ENCODE assay signal across 15 cellular contexts in the genomic region with DNA sequence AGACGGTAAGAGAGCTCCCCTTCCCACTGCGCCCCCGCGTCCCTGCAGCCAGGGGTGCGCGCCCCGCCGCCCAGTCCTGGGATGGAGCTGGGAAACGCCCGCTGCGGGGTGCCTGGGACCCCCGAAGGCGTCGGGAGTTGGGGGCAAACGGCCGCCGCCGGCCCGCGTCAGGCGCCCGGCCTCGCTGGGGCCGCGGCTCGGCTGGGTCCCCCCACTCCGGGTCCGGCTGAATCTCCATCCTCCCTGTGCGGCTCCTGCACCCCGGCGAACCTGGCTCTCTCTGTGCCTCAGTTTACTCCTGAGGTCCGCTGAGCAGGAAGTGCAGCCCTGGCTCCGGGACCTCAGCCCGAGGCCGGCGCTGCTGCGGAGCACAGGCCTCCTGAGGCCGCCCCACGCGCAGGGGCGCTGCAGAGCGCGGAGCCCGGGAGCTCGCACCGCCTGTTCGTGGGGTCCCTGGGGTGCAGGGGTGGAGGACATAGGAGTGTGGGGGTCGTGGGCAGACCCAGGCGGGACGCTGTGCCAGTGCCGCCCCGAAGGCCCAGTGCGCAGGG. TPM values are rescaled to one million over a fixed set of nuclear protein-coding genes. Genes with fewer than 3 reads are reported as not detected.
DNase-seq lines count a peak whose midpoint lies in the region; ATAC-seq, FAIRE-seq and TF ChIP-seq lines count a peak whose summit lies in the region.
"Had no signal": no experiment of that assay in that cellular context is flagged by ENCODE, and none has a peak within 500 bp of the region (broad histone marks: within the 10 kb centered on the region; RNA-seq: fewer than 3 reads in every experiment).

No MANE protein-coding gene starts in this region.

- CTCF ChIA-PET in K562 (lab: Yijun Ruan, JAX; ENCODE audit: low intra/inter-chr PET ratio): interaction anchor here (0.7 to 0.9 kb wide), 2 partner anchors 136 to 151 kb away, joined by 3 to 4 read pairs; no protein-coding TSS in a partner anchor

- H3K36me3 ChIP-seq in H7 (replicated peaks; ENCODE audit: control insufficient read depth, insufficient read depth, low read length) (no peaks in the 10 kb centered on the region), K562 (ENCODE audit: control insufficient read depth, insufficient read depth, low read length) (no peaks in the 10 kb centered on the region), hepatocyte (replicated peaks; ENCODE audit: insufficient read depth, low read depth) (no peaks in the 10 kb centered on the region)
- H3K36me3 ChIP-seq: gastroesophageal sphincter, neutrophil, Peyer's patch, right lobe of liver, thyroid gland had no signal

- no peaks in the 10 kb centered on the region for H3K9me1 ChIP-seq in K562 (ENCODE audit: control insufficient read depth, insufficient read depth, low read length)

- peaks cover 13% of the 10 kb centered on the region for H3K27me3 ChIP-seq in H7 (ENCODE audit: control insufficient read depth, insufficient read depth, low read length)
- H3K27me3 ChIP-seq in K562 (ENCODE audit: control insufficient read depth in 2 of 2, insufficient read depth in 2 of 2, low read length in 2 of 2): peaks cover 49 to 83% of the 10 kb centered on the region in 2 experiments
- H3K27me3 ChIP-seq in hepatocyte: peaks cover 29% of the 10 kb centered on the region
- H3K27me3 ChIP-seq: right lobe of liver, thyroid gland had no signal

- TF ChIP-seq RAD21 in K562 (CRISPR knock-in tag; conservative IDR thresholded peaks at IDR 0.05 in 1 of 2, IDR thresholded peaks at IDR 0.05 in 1 of 2): no peak

- peak overlapping the region in 1 of 2 experiments; percentile 71; a peak in 2 of 4 replicates for H3K9ac ChIP-seq in K562 (ENCODE audit: insufficient read depth in 1 of 2, low read depth in 2 of 2, low read length in 2 of 2)

- no peak for DNase-seq in H7
- no peak for DNase-seq in K562 (ENCODE audit: extremely low read depth in 1 of 4, low spot score in 3 of 4)
- no peak for DNase-seq in hepatocyte (ENCODE audit: low spot score)
- no peak for DNase-seq in skeletal muscle cell (ENCODE audit: low read depth)
- DNase-seq in activated CD8-positive, alpha-beta memory T cell treated with anti-CD3 and anti-CD28 coated beads, Interleukin-2, amount 50 U/mL, for 48 hours: no peak
- DNase-seq in NOMO-1 (lab: John Stamatoyannopoulos, UW; ENCODE audit: unreplicated experiment in 2 of 2): no peak
- no peak for DNase-seq in activated CD4-positive, alpha-beta T cell treated with anti-CD3 and anti-CD28 coated beads, Interleukin-2, amount 50 U/mL, for 1 hour
- no peak for DNase-seq in effector CD8-positive, alpha-beta T cell (lab: John Stamatoyannopoulos, UW)
- DNase-seq: Peyer's patch, right lobe of liver, SW 1271 had no signal

- H3K9me2 ChIP-seq in hepatocyte (replicated peaks; ENCODE audit: insufficient read depth): no peaks in the 10 kb centered on the region

- H2AFZ ChIP-seq in K562 (ENCODE audit: low read depth, low read length) (no peak overlapping the region), hepatocyte (no peak overlapping the region)

- H3K4me1 ChIP-seq in K562 (replicated peaks in 1 of 2; ENCODE audit: control insufficient read depth in 2 of 2, insufficient read depth in 2 of 2, low read length in 2 of 2): peaks cover 8 to 56% of the 10 kb centered on the region in 2 experiments
- H3K4me1 ChIP-seq in hepatocyte (ENCODE audit: insufficient read depth): peaks cover 12% of the 10 kb centered on the region
- H3K4me1 ChIP-seq: right lobe of liver had no signal

- H3K4me2 ChIP-seq in K562 (ENCODE audit: insufficient read depth, low read length) (no peak overlapping the region), hepatocyte (peak overlapping the region; percentile 100)

- FAIRE-seq in K562 (lab: Jason Lieb, UNC): no peak
- FAIRE-seq: keratinocyte had no signal

- TF ChIP-seq POLR2A in K562 (conservative IDR thresholded peaks at IDR 0.05): no peak

- no peak overlapping the region for H3K27ac ChIP-seq in K562 (ENCODE audit: extremely low read depth, low read depth, low read length)
- no peak overlapping the region for H3K27ac ChIP-seq in hepatocyte
- H3K27ac ChIP-seq: gastroesophageal sphincter, neutrophil, Peyer's patch, right lobe of liver, thyroid gland had no signal

- TF ChIP-seq CTCF in K562 (IDR thresholded peaks at IDR 0.05 in 2 of 3, conservative IDR thresholded peaks at IDR 0.05 in 1 of 3; ENCODE audit: insufficient read depth in 2 of 3, low read depth in 1 of 3, low read length in 3 of 3) (peak in 1 of 3 experiments; percentile 32; a peak in 1 of 6 replicates), hepatocyte (IDR thresholded peaks at IDR 0.05; ENCODE audit: poor library complexity) (no peak)

- no peaks in the 10 kb centered on the region for H3K9me3 ChIP-seq in K562 (replicated peaks; ENCODE audit: control insufficient read depth, insufficient read depth, low read depth, low read length)
- no peaks in the 10 kb centered on the region for H3K9me3 ChIP-seq in hepatocyte (ENCODE audit: low read depth)
- H3K9me3 ChIP-seq: gastroesophageal sphincter, neutrophil, Peyer's patch, right lobe of liver, thyroid gland had no signal

- in situ Hi-C loops in K562 (cut with MboI): no loop called here

- TF ChIP-seq EP300 in K562 (IDR thresholded peaks at IDR 0.05; ENCODE audit: low read length): no peak

- peak; percentile 23; the same call in 2 of the 3 replicates for ATAC-seq in K562

- intact Hi-C loops in K562 (cut with micrococcal nuclease): no loop called here

- peaks cover 13% of the 10 kb centered on the region; the same call in 1 of the 2 replicates for H4K20me1 ChIP-seq in K562 (replicated peaks; ENCODE audit: control insufficient read depth, insufficient read depth, low read length)
- H4K20me1 ChIP-seq in hepatocyte (ENCODE audit: insufficient read depth, poor library complexity, severe bottlenecking): no peaks in the 10 kb centered on the region

- H3K79me2 ChIP-seq in K562 (ENCODE audit: control insufficient read depth, insufficient read depth, low read length): no peaks in the 10 kb centered on the region
- no peaks in the 10 kb centered on the region for H3K79me2 ChIP-seq in hepatocyte

- WGBS in K562 (ENCODE audit: insufficient coverage, low coverage, missing lambda C conversion rate): 53% methylated on average over 18 of the region's 53 CpGs
- 62% methylated on average over 41 of the region's 53 CpGs for WGBS in hepatocyte (ENCODE audit: low lambda C conversion rate, missing lambda C conversion rate)

- POLR2A ChIA-PET in K562 (lab: Yijun Ruan, JAX): interaction anchor here (0.7 kb wide), 1 partner anchor 745 kb away, joined by 3 read pairs; no protein-coding TSS in a partner anchor

- no TSS peak for BruUV-seq in K562 (replicated peaks; lab: Mats Ljungman, UMichigan)

- H3K4me3 ChIP-seq in H7 (ENCODE audit: insufficient read depth, low read depth, low read length): peak overlapping the region; percentile 46
- H3K4me3 ChIP-seq in K562: no peak overlapping the region
- H3K4me3 ChIP-seq in hepatocyte: no peak overlapping the region
- peak overlapping the region; percentile 14 for H3K4me3 ChIP-seq in skeletal muscle cell (ENCODE audit: low read depth, low read length)

TF ChIP-seq in K562, 482 proteins besides CTCF, POLR2A, EP300 and RAD21 (continues in another document):
- no peak for TF ChIP-seq ZNF696 (CRISPR knock-in tag; conservative IDR thresholded peaks at IDR 0.05)
- no peak for TF ChIP-seq RFX1 (IDR thresholded peaks at IDR 0.05)
- no peak for TF ChIP-seq STAG1 (CRISPR knock-in tag; IDR thresholded peaks at IDR 0.05; ENCODE audit: borderline replicate concordance)

RNA-seq across cellular contexts. Expression of gene TMEM250, which starts 13.9 kb away (rescaled TPM):
- total RNA-seq in H7 (2014; rRNA removed; shearing (Covaris generic)): 50.7 and 66.1 TPM in 2 replicates
- total RNA-seq in K562 (2011; cell fraction: chromatin; rRNA removed; ENCODE audit: low replicate concordance): 9.3 and 37.6 TPM in 2 replicates
- total RNA-seq in K562 (2011; cell fraction: nucleolus; rRNA removed): 42.5 and 42.8 TPM in 2 replicates
- 19.5 and 20.3 TPM in 2 replicates for total RNA-seq in K562 (2011; cell fraction: nucleoplasm; rRNA removed)
- total RNA-seq in K562 (2014; rRNA removed) (44.6 and 51.3 TPM in 2 replicates), K562 (2014; rRNA removed; fragmentation: Illumina TruSeq; extraction: Trizol) (6.2 and 6.7 TPM in 2 replicates), K562 (2015; rRNA removed; fragmentation: Illumina TruSeq; extraction: Trizol) (21.6 and 23.3 TPM in 2 replicates), K562 (2021) (40.6 and 43.1 TPM in 2 replicates), hepatocyte (32.9 and 37.8 TPM in 2 replicates)
- polyA plus RNA-seq in K562 (2011; rRNA removed) (11.5 and 12.2 TPM in 2 replicates), K562 (2014; fragmentation: Illumina TruSeq; extraction: Trizol) (9.8 and 16.8 TPM in 2 replicates), K562 (2014; fragmentation: Nextera tagmentation; extraction: Ambion mirVana) (under 1 TPM; 0.32 to 0.64 TPM), K562 (2014; rRNA removed) (25.1 and 28.0 TPM in 2 replicates), hepatocyte (45.3 and 47.6 TPM in 2 replicates)
- polyA plus RNA-seq in K562 (2011; cell fraction: cytosol; rRNA removed): 15.5 and 50.0 TPM in 2 replicates
- polyA plus RNA-seq in K562 (2011; cell fraction: nucleus; rRNA removed): 27.4 and 47.1 TPM in 2 replicates
- polyA plus RNA-seq in K562 (2012): 27.5 and 33.5 TPM in 2 replicates
- 4.9 and 9.2 TPM in 2 replicates for polyA minus RNA-seq in K562 (2011; rRNA and poly(A)+ RNA removed)
- 18.4 and 21.8 TPM in 2 replicates for polyA minus RNA-seq in K562 (2011; cell fraction: cytosol; rRNA and poly(A)+ RNA removed)
- 18.7 and 25.0 TPM in 2 replicates for polyA minus RNA-seq in K562 (2011; cell fraction: nucleus; rRNA and poly(A)+ RNA removed)

RNA-seq across cellular contexts. Expression of gene NACC2, which starts 37.5 kb away (rescaled TPM):
- 16.6 and 19.3 TPM in 2 replicates for total RNA-seq in H7 (2014; rRNA removed; shearing (Covaris generic))
- 15.2 and 27.2 TPM in 2 replicates for total RNA-seq in K562 (2011; cell fraction: chromatin; rRNA removed; ENCODE audit: low replicate concordance)
- 17.0 and 18.7 TPM in 2 replicates for total RNA-seq in K562 (2011; cell fraction: nucleolus; rRNA removed)
- 10.7 and 13.6 TPM in 2 replicates for total RNA-seq in K562 (2011; cell fraction: nucleoplasm; rRNA removed)
- total RNA-seq in K562 (2014; rRNA removed): 16.6 and 21.1 TPM in 2 replicates
- total RNA-seq in K562 (2014; rRNA removed; fragmentation: Illumina TruSeq; extraction: Trizol): 4.4 and 4.8 TPM in 2 replicates
- total RNA-seq in K562 (2015; rRNA removed; fragmentation: Illumina TruSeq; extraction: Trizol): 9.9 and 10.1 TPM in 2 replicates
- total RNA-seq in K562 (2021): 22.2 and 25.1 TPM in 2 replicates
- 5.6 TPM in 2 replicates for polyA plus RNA-seq in K562 (2011; rRNA removed)
- 7.2 and 16.2 TPM in 2 replicates for polyA plus RNA-seq in K562 (2011; cell fraction: cytosol; rRNA removed)
- polyA plus RNA-seq in K562 (2011; cell fraction: nucleus; rRNA removed): 14.6 and 26.1 TPM in 2 replicates
- 9.1 and 10.5 TPM in 2 replicates for polyA plus RNA-seq in K562 (2012)
- 5.2 and 8.0 TPM in 2 replicates for polyA plus RNA-seq in K562 (2014; fragmentation: Illumina TruSeq; extraction: Trizol)
- polyA plus RNA-seq in K562 (2014; fragmentation: Nextera tagmentation; extraction: Ambion mirVana): under 1 TPM; 0.70 to 0.73 TPM
- polyA plus RNA-seq in K562 (2014; rRNA removed): 11.7 and 12.5 TPM in 2 replicates
- 5.4 and 11.8 TPM in 2 replicates for polyA minus RNA-seq in K562 (2011; rRNA and poly(A)+ RNA removed)
- 12.6 and 13.9 TPM in 2 replicates for polyA minus RNA-seq in K562 (2011; cell fraction: cytosol; rRNA and poly(A)+ RNA removed)
- 5.9 and 6.5 TPM in 2 replicates for polyA minus RNA-seq in K562 (2011; cell fraction: nucleus; rRNA and poly(A)+ RNA removed)
- 12.3 and 13.0 TPM in 2 replicates for total RNA-seq in hepatocyte
- polyA plus RNA-seq in hepatocyte: 7.1 and 11.0 TPM in 2 replicates

Comparison
In these comparisons a context has a peak if more than half of its experiments do, and no peak if none do; other contexts are left out.
1. H3K4me3 ChIP-seq: peak in H7 (single experiment) and skeletal muscle cell (single experiment); none in K562 (single experiment) and hepatocyte (single experiment).